Comparison of ENCODE assay signal across 19 cellular contexts in genomic region chr9:119177141-119177540, GRCh38.
DNase-seq lines count a peak whose midpoint lies in the region; ATAC-seq lines count a peak whose summit lies in the region.
"Had no signal": no experiment of that assay in that cellular context is flagged by ENCODE, and none has a peak within 500 bp of the region (broad histone marks: within the 10 kb centered on the region; RNA-seq: fewer than 3 reads in every experiment).

No MANE protein-coding gene starts in this region.

- H3K27ac ChIP-seq in caudate nucleus (ENCODE audit: low read depth, low read length): peak overlapping the region; percentile 65
- peak overlapping the region; percentile 4 for H3K27ac ChIP-seq in layer of hippocampus (ENCODE audit: low read depth, low read length)
- H3K27ac ChIP-seq in neuronal stem cell (replicated peaks; ENCODE audit: low read length): no peak overlapping the region

- peaks cover 0 to 9% of the 10 kb centered on the region in 2 donors for H3K4me1 ChIP-seq in neuronal stem cell (ENCODE audit: control insufficient read depth in 2 of 2, insufficient read depth in 1 of 2, low read depth in 1 of 2, low read length in 2 of 2)
- H3K4me1 ChIP-seq: BE2C had no signal

- no peak overlapping the region for H2AFZ ChIP-seq in neuronal stem cell (ENCODE audit: low read length)

- no peaks in the 10 kb centered on the region for H3K4me1 Mint-ChIP-seq in activated CD8-positive, alpha-beta memory T cell treated with anti-CD3 and anti-CD28 coated beads, Interleukin-2, amount 10 ng/mL, durations not matched to agents 7 days and 5 days
- H3K4me1 Mint-ChIP-seq: CD4-positive, CD25-positive, alpha-beta regulatory T cell; CD8-positive, alpha-beta memory T cell had no signal

- no peak for ATAC-seq in activated CD8-positive, alpha-beta memory T cell treated with anti-CD3 and anti-CD28 coated beads, Interleukin-2, amount 10 ng/mL, durations not matched to agents 7 days and 5 days
- ATAC-seq in GM18868 (IDR thresholded peaks at IDR 0.05; ENCODE audit: unreplicated experiment) (no peak), GM21515 (IDR thresholded peaks at IDR 0.05; ENCODE audit: unreplicated experiment) (no peak)
- ATAC-seq: GM12878 had no signal

- H3K18ac ChIP-seq in neuronal stem cell (ENCODE audit: low read length): no peak overlapping the region

- no peaks in the 10 kb centered on the region for H3K27me3 Mint-ChIP-seq in activated CD8-positive, alpha-beta memory T cell treated with anti-CD3 and anti-CD28 coated beads, Interleukin-2, amount 10 ng/mL, durations not matched to agents 7 days and 5 days
- H3K27me3 Mint-ChIP-seq: CD4-positive, CD25-positive, alpha-beta regulatory T cell; CD8-positive, alpha-beta memory T cell had no signal

- no peaks in the 10 kb centered on the region for H3K79me1 ChIP-seq in neuronal stem cell (ENCODE audit: low read depth, low read length)

- H3K4me3 ChIP-seq in neuronal stem cell (ENCODE audit: low read length in 2 of 2): no peak overlapping the region
- H3K4me3 ChIP-seq: GM12878 had no signal

- no peak overlapping the region for H3K4me3 Mint-ChIP-seq in activated CD8-positive, alpha-beta memory T cell treated with anti-CD3 and anti-CD28 coated beads, Interleukin-2, amount 10 ng/mL, durations not matched to agents 7 days and 5 days
- H3K4me3 Mint-ChIP-seq: CD4-positive, CD25-positive, alpha-beta regulatory T cell; CD8-positive, alpha-beta memory T cell; H9 had no signal

- no peak overlapping the region for H2BK12ac ChIP-seq in neuronal stem cell (ENCODE audit: low read length)

- no peak overlapping the region for H3K27ac Mint-ChIP-seq in activated CD8-positive, alpha-beta memory T cell treated with anti-CD3 and anti-CD28 coated beads, Interleukin-2, amount 10 ng/mL, durations not matched to agents 7 days and 5 days
- H3K27ac Mint-ChIP-seq: CD4-positive, CD25-positive, alpha-beta regulatory T cell; CD8-positive, alpha-beta memory T cell had no signal

- H2BK15ac ChIP-seq in neuronal stem cell (ENCODE audit: low read length): no peak overlapping the region

- peak overlapping the region; percentile 52 for H2BK120ac ChIP-seq in neuronal stem cell (ENCODE audit: low read depth, low read length)

- peak overlapping the region; percentile 3 for H3K4me2 ChIP-seq in neuronal stem cell (ENCODE audit: insufficient read depth, low read length, poor library complexity, severe bottlenecking)

- H2AK5ac ChIP-seq in neuronal stem cell (ENCODE audit: low read depth, low read length): peak overlapping the region; percentile 84

- no CpG with 5 or more reads among the region's 8 CpGs for WGBS in neuronal stem cell (ENCODE audit: extremely low coverage in 2 of 2, insufficient read length in 2 of 2, insufficient replicate concordance in 1 of 2), 2 donors

- H4K91ac ChIP-seq in neuronal stem cell (ENCODE audit: low read depth, low read length, poor library complexity): no peak overlapping the region

- H3K36me3 Mint-ChIP-seq in activated CD8-positive, alpha-beta memory T cell treated with anti-CD3 and anti-CD28 coated beads, Interleukin-2, amount 10 ng/mL, durations not matched to agents 7 days and 5 days: no peaks in the 10 kb centered on the region
- H3K36me3 Mint-ChIP-seq: CD4-positive, CD25-positive, alpha-beta regulatory T cell; CD8-positive, alpha-beta memory T cell had no signal

- no peak overlapping the region for H2BK5ac ChIP-seq in neuronal stem cell (ENCODE audit: low read length)

- no peaks in the 10 kb centered on the region for H3K9me3 ChIP-seq in neuronal stem cell (replicated peaks in 1 of 2; ENCODE audit: control insufficient read depth in 2 of 2, insufficient read depth in 1 of 2, low read depth in 1 of 2, low read length in 2 of 2)
- H3K9me3 ChIP-seq: BE2C had no signal

- CTCF ChIA-PET in activated CD8-positive, alpha-beta memory T cell treated with anti-CD3 and anti-CD28 coated beads, Interleukin-2, amount 10 ng/mL, durations not matched to agents 7 days and 5 days (lab: Charles Lee): no interaction called here

- H3K23ac ChIP-seq in neuronal stem cell (ENCODE audit: low read depth, low read length, poor library complexity): peak overlapping the region; percentile 73

- peak overlapping the region; percentile 8 for H3K14ac ChIP-seq in neuronal stem cell (ENCODE audit: low read length)

- no peaks in the 10 kb centered on the region for H3K36me3 ChIP-seq in neuronal stem cell (replicated peaks in 1 of 2; ENCODE audit: control insufficient read depth in 2 of 2, insufficient read depth in 2 of 2, low read length in 2 of 2)
- H3K36me3 ChIP-seq: BE2C had no signal

- H4K8ac ChIP-seq in neuronal stem cell (ENCODE audit: low read depth, low read length): peak overlapping the region; percentile 68

- DNase-seq in Ammon's horn (ENCODE audit: low spot score) (peak; percentile 68), caudate nucleus (lab: John Stamatoyannopoulos, UW) (peak in 15 of 61 donors; percentile 26 to 75 (median 55)), neuronal stem cell (ENCODE audit: low spot score) (no peak), NCI-H345 treated with DMSO at 0.1 percent for 48 hours (lab: John Stamatoyannopoulos, UW; ENCODE audit: unreplicated experiment) (no peak)
- DNase-seq in activated CD8-positive, alpha-beta memory T cell treated with anti-CD3 and anti-CD28 coated beads, Interleukin-2, amount 10 ng/mL, durations not matched to agents 7 days and 5 days: no peak
- DNase-seq: 8988T; BE2C; CD4-positive, CD25-positive, alpha-beta regulatory T cell; CD8-positive, alpha-beta memory T cell; COR-L47; DMS 273 treated with DMSO at 0.1 percent for 48 hours; DMS53; DND-41; EL; H9 had no signal

- peaks cover 1% of the 10 kb centered on the region for H3K9me3 Mint-ChIP-seq in activated CD8-positive, alpha-beta memory T cell treated with anti-CD3 and anti-CD28 coated beads, Interleukin-2, amount 10 ng/mL, durations not matched to agents 7 days and 5 days (ENCODE audit: low read depth)

- H3K9ac ChIP-seq in neuronal stem cell (ENCODE audit: low read depth, low read length, poor library complexity): no peak overlapping the region

- no peak overlapping the region for H3K4ac ChIP-seq in neuronal stem cell (ENCODE audit: low read length)

- H3K27me3 ChIP-seq in layer of hippocampus (ENCODE audit: control insufficient read depth, insufficient read depth, low read length): no peaks in the 10 kb centered on the region
- H3K27me3 ChIP-seq in neuronal stem cell (ENCODE audit: control insufficient read depth in 3 of 3, insufficient read depth in 3 of 3, low read depth in 1 of 3, low read length in 3 of 3): no peaks in the 10 kb centered on the region
- H3K27me3 ChIP-seq: BE2C had no signal
